Comparison of ENCODE assay signal across 8 cellular contexts in the genomic region with DNA sequence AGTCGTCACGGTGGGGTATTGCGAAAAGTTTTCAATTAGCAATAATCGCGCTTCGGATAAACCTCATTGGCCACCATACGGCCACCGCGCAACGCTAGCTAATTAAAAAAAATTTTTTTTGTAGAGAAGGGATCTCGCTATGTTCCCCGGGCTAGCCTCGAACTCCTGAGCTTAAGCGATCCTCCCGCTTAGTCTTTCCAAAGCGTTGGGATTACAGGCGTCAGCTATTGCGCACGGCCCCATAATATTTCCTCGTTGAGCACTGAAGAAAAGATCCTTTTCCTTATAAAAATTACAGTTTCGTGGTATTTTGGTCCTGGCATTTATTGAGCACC. TPM values are rescaled to one million over a fixed set of nuclear protein-coding genes. Genes with fewer than 3 reads are reported as not detected.
A peak's percentile ranks its signal among the peaks of the same experiment; 100 is the strongest.
DNase-seq lines count a peak whose midpoint lies in the region; ATAC-seq and TF ChIP-seq lines count a peak whose summit lies in the region.

No MANE protein-coding gene starts in this region.

- peak overlapping the region; percentile 91 for H3K4me2 ChIP-seq in skeletal muscle satellite cell (ENCODE audit: low read length)

- ATAC-seq in T-cell (replicated peaks in 1 of 4) = no peak
- no peak for ATAC-seq in activated CD4-positive, CD25-positive, alpha-beta regulatory T cell treated with anti-CD3 and anti-CD28 coated beads, Interleukin-2, amount 50 U/mL, for 24 hours

- H3K4me1 ChIP-seq in skeletal muscle satellite cell (ENCODE audit: control insufficient read depth, insufficient read depth, low read length) = peaks cover 29% of the 10 kb centered on the region

- H3K36me3 Mint-ChIP-seq in activated naive CD4-positive, alpha-beta T cell treated with anti-CD3 and anti-CD28 coated beads, Interleukin-2, amount 10 ng/mL, durations not matched to agents 7 days and 5 days = peaks cover 13% of the 10 kb centered on the region
- peaks cover 5% of the 10 kb centered on the region for H3K36me3 Mint-ChIP-seq in T-cell

- H3K4me1 Mint-ChIP-seq in activated naive CD4-positive, alpha-beta T cell treated with anti-CD3 and anti-CD28 coated beads, Interleukin-2, amount 10 ng/mL, durations not matched to agents 7 days and 5 days = peaks cover 36% of the 10 kb centered on the region
- H3K4me1 Mint-ChIP-seq in T-cell = peaks cover 31 to 35% (median 32%) of the 10 kb centered on the region in 3 donors

- no peaks in the 10 kb centered on the region for H3K9me3 ChIP-seq in skeletal muscle satellite cell (replicated peaks; ENCODE audit: low read length)

- POLR2A ChIA-PET in T-cell (lab: Charles Lee) = interaction anchor here in 1 of 2 donors (1.0 to 4.2 kb wide), 2 partner anchors 16 to 18 kb away, joined by 3 to 45 read pairs; a partner anchor contains a TSS

- no peak for TF ChIP-seq CTCF in foreskin fibroblast (IDR thresholded peaks at IDR 0.05; ENCODE audit: low read depth, low read length)

- DNase-seq in activated naive CD4-positive, alpha-beta T cell treated with anti-CD3 and anti-CD28 coated beads, Interleukin-2, amount 10 ng/mL, durations not matched to agents 7 days and 5 days = no peak
- no peak for DNase-seq in activated naive CD4-positive, alpha-beta T cell (lab: John Stamatoyannopoulos, UW)
- DNase-seq in T-cell = peak in 1 of 34 experiments; percentile 10
- DNase-seq in foreskin fibroblast = no peak
- no peak for DNase-seq in pons (ENCODE audit: low spot score)
- DNase-seq in cortex of kidney (lab: John Stamatoyannopoulos, UW) = no peak

- H3K9me3 Mint-ChIP-seq in activated naive CD4-positive, alpha-beta T cell treated with anti-CD3 and anti-CD28 coated beads, Interleukin-2, amount 10 ng/mL, durations not matched to agents 7 days and 5 days = no peaks in the 10 kb centered on the region
- no peaks in the 10 kb centered on the region for H3K9me3 Mint-ChIP-seq in T-cell

- CTCF ChIA-PET in activated naive CD4-positive, alpha-beta T cell treated with anti-CD3 and anti-CD28 coated beads, Interleukin-2, amount 10 ng/mL, durations not matched to agents 7 days and 5 days (lab: Charles Lee) = interaction anchor here (0.8 to 4.9 kb wide), 9 partner anchors 11 to 74 kb away, joined by 3 to 78 read pairs (median 5); a partner anchor contains a TSS
- CTCF ChIA-PET in T-cell (lab: Charles Lee) = interaction anchor here in 1 of 2 donors (1.1 to 4.2 kb wide), 7 partner anchors 15 to 74 kb away, joined by 3 to 38 read pairs (median 10); a partner anchor contains a TSS

- H3K27ac Mint-ChIP-seq in activated naive CD4-positive, alpha-beta T cell treated with anti-CD3 and anti-CD28 coated beads, Interleukin-2, amount 10 ng/mL, durations not matched to agents 7 days and 5 days = peak overlapping the region; percentile 89
- peak overlapping the region; percentile 90 to 98 for H3K27ac Mint-ChIP-seq in T-cell

- H3K4me3 ChIP-seq in foreskin fibroblast (ENCODE audit: low read depth in 1 of 2, low read length in 2 of 2) (peak overlapping the region; percentile 71 to 81), skeletal muscle satellite cell (ENCODE audit: low read length) (peak overlapping the region; percentile 71)

- peak overlapping the region; percentile 81 for H3K4me3 Mint-ChIP-seq in activated naive CD4-positive, alpha-beta T cell treated with anti-CD3 and anti-CD28 coated beads, Interleukin-2, amount 10 ng/mL, durations not matched to agents 7 days and 5 days
- H3K4me3 Mint-ChIP-seq in T-cell = peak overlapping the region; percentile 87 to 95 (median 90)

- peaks cover 4% of the 10 kb centered on the region for H3K36me3 ChIP-seq in skeletal muscle satellite cell (ENCODE audit: insufficient read depth, low read length)

- no peaks in the 10 kb centered on the region for H3K27me3 Mint-ChIP-seq in activated naive CD4-positive, alpha-beta T cell treated with anti-CD3 and anti-CD28 coated beads, Interleukin-2, amount 10 ng/mL, durations not matched to agents 7 days and 5 days
- H3K27me3 Mint-ChIP-seq in T-cell = no peaks in the 10 kb centered on the region

- peak overlapping the region; percentile 93 for H3K9ac ChIP-seq in skeletal muscle satellite cell (ENCODE audit: low read depth, low read length)

- no peaks in the 10 kb centered on the region for H3K27me3 ChIP-seq in skeletal muscle satellite cell (ENCODE audit: control insufficient read depth, insufficient read depth, low read length)

RNA-seq across cellular contexts. Expression of a gene that starts 0.8 kb away (rescaled TPM):
- 100 to 1,000 TPM in 3 of 5 donors, 10 to 100 TPM in 2; 86.3 to 124 (median 101) TPM for total RNA-seq in T-cell
- 33.7 and 51.1 TPM in 2 replicates for total RNA-seq in skeletal muscle satellite cell (2012; rRNA removed)

RNA-seq across cellular contexts. Expression of a gene that starts 4.9 kb away (rescaled TPM):
- total RNA-seq in T-cell = 10 to 100 TPM; 15.3 to 24.1 (median 16.6) TPM
- 3.8 and 4.8 TPM in 2 replicates for total RNA-seq in skeletal muscle satellite cell (2012; rRNA removed)

RNA-seq across cellular contexts. Expression of a gene that starts 18.7 kb away (rescaled TPM):
- 100 to 1,000 TPM; 108 to 142 (median 119) TPM for total RNA-seq in T-cell
- 254 and 281 TPM in 2 replicates for total RNA-seq in skeletal muscle satellite cell (2012; rRNA removed)

RNA-seq across cellular contexts. Expression of a gene that starts 48.8 kb away (rescaled TPM):
- total RNA-seq in T-cell = 100 to 1,000 TPM; 449 to 534 (median 468) TPM
- not detected in 2 replicates for total RNA-seq in skeletal muscle satellite cell (2012; rRNA removed)
